ENCODE assay signal across 28 cellular contexts in the genomic region with DNA sequence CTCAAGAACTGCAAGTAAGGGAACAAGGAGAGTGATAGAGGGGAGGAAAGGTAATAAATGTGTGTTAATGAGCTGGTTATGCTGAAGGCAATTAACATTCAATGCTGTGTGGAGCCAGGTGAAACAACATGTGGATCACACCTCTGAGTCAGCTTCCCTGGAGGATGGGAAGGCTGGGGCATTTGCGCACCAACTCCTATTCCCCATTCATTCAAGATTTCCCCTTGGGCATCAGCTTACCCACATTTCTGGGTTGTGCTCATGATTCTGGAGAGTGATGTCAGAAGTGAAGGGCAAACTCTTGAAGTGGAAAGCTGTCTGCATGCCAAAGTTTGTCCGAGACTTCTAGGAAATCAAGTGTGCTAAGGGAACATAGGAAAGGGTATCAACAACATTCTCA.
DNase-seq lines count a peak whose midpoint lies in the region; ATAC-seq and TF ChIP-seq lines count a peak whose summit lies in the region.
"Had no signal": no experiment of that assay in that cellular context is flagged by ENCODE, and none has a peak within 500 bp of the region (broad histone marks: within the 10 kb centered on the region; RNA-seq: fewer than 3 reads in every experiment).

No MANE protein-coding gene starts in this region.

- H3K36me3 Mint-ChIP-seq in endothelial cell (ENCODE audit: low read depth, unreplicated experiment), result no peaks in the 10 kb centered on the region
- H3K36me3 Mint-ChIP-seq: brain; CD8-positive, alpha-beta memory T cell had no signal

- H3K27me3 Mint-ChIP-seq in stimulated activated naive CD8-positive, alpha-beta T cell treated with anti-CD3 and anti-CD28 coated beads, Interleukin-15, amount 100 ng/mL, for 72 hours, result no peaks in the 10 kb centered on the region
- peaks cover 2% of the 10 kb centered on the region for H3K27me3 Mint-ChIP-seq in endothelial cell (ENCODE audit: unreplicated experiment)

- peaks cover 8 to 14% of the 10 kb centered on the region in 2 donors for H3K9me3 Mint-ChIP-seq in stimulated activated naive CD8-positive, alpha-beta T cell treated with anti-CD3 and anti-CD28 coated beads, Interleukin-15, amount 100 ng/mL, for 72 hours
- H3K9me3 Mint-ChIP-seq in endothelial cell (ENCODE audit: unreplicated experiment), result no peaks in the 10 kb centered on the region

- ATAC-seq in stimulated activated naive CD8-positive, alpha-beta T cell treated with anti-CD3 and anti-CD28 coated beads, Interleukin-15, Interleukin-2, amounts not matched to agents 100 U/mL and 50 U/mL, for 24 hours, result peak; percentile 26
- ATAC-seq in stimulated activated naive CD8-positive, alpha-beta T cell treated with anti-CD3 and anti-CD28 coated beads, Interleukin-15, amount 100 ng/mL, for 72 hours, result no peak
- ATAC-seq: esophagus mucosa, Panc1 had no signal

- no peak overlapping the region for H3K4me3 ChIP-seq in epithelial cell of esophagus (ENCODE audit: low read length)
- H3K4me3 ChIP-seq: heart right ventricle, lung, ovary, SJSA1, smooth muscle cell, vagina had no signal

- H3K27ac Mint-ChIP-seq in stimulated activated naive CD8-positive, alpha-beta T cell treated with anti-CD3 and anti-CD28 coated beads, Interleukin-15, amount 100 ng/mL, for 72 hours, result no peak overlapping the region
- no peak overlapping the region for H3K27ac Mint-ChIP-seq in endothelial cell (ENCODE audit: unreplicated experiment)
- H3K27ac Mint-ChIP-seq: brain; CD8-positive, alpha-beta memory T cell had no signal

- peaks cover 42% of the 10 kb centered on the region for H3K4me1 Mint-ChIP-seq in stimulated activated naive CD8-positive, alpha-beta T cell treated with anti-CD3 and anti-CD28 coated beads, Interleukin-15, amount 100 ng/mL, for 72 hours
- H3K4me1 Mint-ChIP-seq in endothelial cell (ENCODE audit: unreplicated experiment), result no peaks in the 10 kb centered on the region

- peak overlapping the region in 1 of 2 donors; percentile 36 for H3K4me3 Mint-ChIP-seq in stimulated activated naive CD8-positive, alpha-beta T cell treated with anti-CD3 and anti-CD28 coated beads, Interleukin-15, amount 100 ng/mL, for 72 hours
- H3K4me3 Mint-ChIP-seq in endothelial cell (ENCODE audit: unreplicated experiment), result no peak overlapping the region
- H3K4me3 Mint-ChIP-seq: brain; CD8-positive, alpha-beta memory T cell had no signal

- peak; percentile 18 for DNase-seq in activated CD4-positive, alpha-beta T cell treated with anti-CD3 and anti-CD28 coated beads for 48 hours
- no peak for DNase-seq in activated CD4-positive, alpha-beta T cell treated with anti-CD3 and anti-CD28 coated beads for 1 hour
- DNase-seq in stimulated activated naive CD8-positive, alpha-beta T cell treated with anti-CD3 and anti-CD28 coated beads, Interleukin-15, Interleukin-2, amounts not matched to agents 100 U/mL and 50 U/mL, for 24 hours, result no peak
- DNase-seq in stimulated activated naive CD8-positive, alpha-beta T cell treated with anti-CD3 and anti-CD28 coated beads, Interleukin-15, amount 100 ng/mL, for 72 hours, result no peak
- peak; percentile 45 for DNase-seq in epithelial cell of esophagus (ENCODE audit: low read depth)
- no peak for DNase-seq in mesenteric fat pad (ENCODE audit: low spot score)
- DNase-seq in NCI-H187 (lab: John Stamatoyannopoulos, UW), result no peak
- no peak for DNase-seq in endothelial cell (ENCODE audit: low spot score)
- DNase-seq: activated CD4-positive, CD25-positive, alpha-beta regulatory T cell; activated effector memory CD4-positive, alpha-beta T cell treated with anti-CD3 and anti-CD28 coated beads, Interleukin-2, amount 50 U/mL, for 16 hours; CD8-positive, alpha-beta memory T cell; DMS 273 treated with DMSO at 0.1 percent for 48 hours; foreskin fibroblast; heart right ventricle; kidney glomerular epithelial cell; NCI-H1105; NCI-H1930; NCI-H524 treated with DMSO at 0.1 percent for 48 hours; ovary; stimulated activated CD4-positive, alpha-beta T cell treated with anti-CD3 and anti-CD28 coated beads, Interleukin-4, amount 100 ng/mL, for 1 hour; T-helper 1 cell had no signal

- TF ChIP-seq CTCF in epithelial cell of esophagus (IDR thresholded peaks at IDR 0.05; ENCODE audit: insufficient read depth, low read depth, low read length, missing control alignments) (no peak), endothelial cell (IDR thresholded peaks at IDR 0.05; ENCODE audit: unreplicated experiment) (no peak)

Comparison
In these comparisons a context has a peak if more than half of its experiments do, and no peak if none do; other contexts are left out.
1. DNase-seq: peak in activated CD4-positive, alpha-beta T cell treated with anti-CD3 and anti-CD28 coated beads for 48 hours (single experiment) and epithelial cell of esophagus (single experiment); none in activated CD4-positive, alpha-beta T cell treated with anti-CD3 and anti-CD28 coated beads for 1 hour (single experiment), stimulated activated naive CD8-positive, alpha-beta T cell treated with anti-CD3 and anti-CD28 coated beads, Interleukin-15, Interleukin-2, amounts not matched to agents 100 U/mL and 50 U/mL, for 24 hours (single experiment), stimulated activated naive CD8-positive, alpha-beta T cell treated with anti-CD3 and anti-CD28 coated beads, Interleukin-15, amount 100 ng/mL, for 72 hours (0 of 2), mesenteric fat pad (single experiment), NCI-H187 (0 of 2) and endothelial cell (single experiment).